Comparison of ENCODE assay signal across 23 cellular contexts in the genomic region with DNA sequence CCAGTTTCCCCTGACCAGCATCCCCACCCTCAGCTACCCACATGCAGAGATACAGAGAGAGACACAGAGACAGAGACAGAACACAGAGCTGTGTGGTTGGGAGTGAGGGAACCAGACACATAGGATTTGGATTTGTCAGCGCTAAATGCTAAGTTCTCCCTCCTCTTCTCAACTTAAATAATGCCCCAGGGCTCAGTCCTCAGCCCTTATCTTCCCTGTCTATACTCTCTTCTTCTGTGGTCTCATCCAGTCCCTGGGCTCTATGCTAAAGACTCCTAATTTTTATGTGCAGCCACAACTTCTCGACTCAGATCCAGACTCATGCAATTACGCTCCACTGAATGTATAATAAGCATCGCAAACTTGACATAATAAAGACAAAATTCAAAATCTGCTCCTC. TPM values are rescaled to one million over a fixed set of nuclear protein-coding genes. Genes with fewer than 3 reads are reported as not detected.
A peak's percentile ranks its signal among the peaks of the same experiment; 100 is the strongest.
DNase-seq lines count a peak whose midpoint lies in the region; ATAC-seq and TF ChIP-seq lines count a peak whose summit lies in the region.
"Had no signal": no experiment of that assay in that cellular context is flagged by ENCODE, and none has a peak within 500 bp of the region (broad histone marks: within the 10 kb centered on the region; RNA-seq: fewer than 3 reads in every experiment).

No MANE protein-coding gene starts in this region.

- H3K27ac ChIP-seq in left ventricle myocardium inferior (replicated peaks) (peak overlapping the region; percentile 23), heart left ventricle (peak overlapping the region in 2 of 12 donors; percentile 14 to 47)
- H3K27ac ChIP-seq: 22Rv1, A549 had no signal

- H3K4me3 Mint-ChIP-seq in endothelial cell (ENCODE audit: unreplicated experiment) (peak overlapping the region; percentile 5), osteocyte (ENCODE audit: unreplicated experiment) (no peak overlapping the region)
- H3K4me3 Mint-ChIP-seq: CD4-positive, CD25-positive, alpha-beta regulatory T cell; CD8-positive, alpha-beta memory T cell; HFFc6 had no signal

- no peak for DNase-seq in left ventricle myocardium inferior
- DNase-seq in heart left ventricle: no peak
- DNase-seq in endothelial cell (ENCODE audit: low spot score): no peak
- no peak for DNase-seq in osteocyte (ENCODE audit: extremely low spot score, unreplicated experiment)
- DNase-seq in NCI-H2081 treated with DMSO at 0.1 percent for 48 hours (lab: John Stamatoyannopoulos, UW): no peak
- DNase-seq in T1000 (lab: John Stamatoyannopoulos, UW): no peak
- DNase-seq: AML-193; CD4-positive, CD25-positive, alpha-beta regulatory T cell; CD8-positive, alpha-beta memory T cell; COR-L47; DMS 273 treated with DMSO at 0.1 percent for 48 hours; DMS53; DND-41; EL; GOT3; H7; HFFc6; IMR-90 had no signal

- H3K27me3 ChIP-seq in left ventricle myocardium inferior (ENCODE audit: low read depth) (peaks cover 25% of the 10 kb centered on the region), heart left ventricle (no peaks in the 10 kb centered on the region)

- H3K36me3 ChIP-seq in left ventricle myocardium inferior (no peaks in the 10 kb centered on the region), heart left ventricle (no peaks in the 10 kb centered on the region)

- H3K4me1 Mint-ChIP-seq in endothelial cell (ENCODE audit: unreplicated experiment) (peaks cover 31% of the 10 kb centered on the region), osteocyte (ENCODE audit: unreplicated experiment) (peaks cover 63% of the 10 kb centered on the region)
- H3K4me1 Mint-ChIP-seq: CD4-positive, CD25-positive, alpha-beta regulatory T cell; CD8-positive, alpha-beta memory T cell had no signal

- TF ChIP-seq CTCF in left ventricle myocardium inferior (IDR thresholded peaks at IDR 0.05; ENCODE audit: borderline replicate concordance) (no peak), heart left ventricle (IDR thresholded peaks at IDR 0.05) (no peak), endothelial cell (IDR thresholded peaks at IDR 0.05; ENCODE audit: unreplicated experiment) (no peak), osteocyte (IDR thresholded peaks at IDR 0.05) (no peak)

- H3K9me3 Mint-ChIP-seq in endothelial cell (ENCODE audit: unreplicated experiment) (no peaks in the 10 kb centered on the region), osteocyte (ENCODE audit: unreplicated experiment) (peaks cover 4% of the 10 kb centered on the region)

- WGBS in heart left ventricle, 4 donors: 94 to 96% (median 96%) methylated on average over 4 of the region's 4 CpGs

- TF ChIP-seq POLR2A in heart left ventricle (IDR thresholded peaks at IDR 0.05): no peak

- H3K27me3 Mint-ChIP-seq in endothelial cell (ENCODE audit: unreplicated experiment) (peaks cover 4% of the 10 kb centered on the region), osteocyte (ENCODE audit: unreplicated experiment) (no peaks in the 10 kb centered on the region)
- H3K27me3 Mint-ChIP-seq: CD4-positive, CD25-positive, alpha-beta regulatory T cell had no signal

- H3K9me3 ChIP-seq in left ventricle myocardium inferior (replicated peaks): peaks cover 31% of the 10 kb centered on the region
- peaks cover 0 to 39% (median 15%) of the 10 kb centered on the region in 12 donors for H3K9me3 ChIP-seq in heart left ventricle
- H3K9me3 ChIP-seq: A549 had no signal

- intact Hi-C loops in left ventricle myocardium inferior (cut with micrococcal nuclease) (no loop called here), heart left ventricle (cut with DNase I) (loop anchor here in 3 of 10 donors (10.0 kb wide), 2 partner anchors 79 to 119 kb away; no protein-coding TSS in a partner anchor)

- peaks cover 25% of the 10 kb centered on the region for H3K4me1 ChIP-seq in left ventricle myocardium inferior
- H3K4me1 ChIP-seq in heart left ventricle: peaks cover 0 to 48% (median 22%) of the 10 kb centered on the region in 12 donors
- H3K4me1 ChIP-seq: A549 had no signal

- H3K36me3 Mint-ChIP-seq in endothelial cell (ENCODE audit: low read depth, unreplicated experiment): peaks cover 37% of the 10 kb centered on the region
- H3K36me3 Mint-ChIP-seq in osteocyte (ENCODE audit: unreplicated experiment): peaks cover 17% of the 10 kb centered on the region
- H3K36me3 Mint-ChIP-seq: CD4-positive, CD25-positive, alpha-beta regulatory T cell had no signal

- H3K4me3 ChIP-seq in left ventricle myocardium inferior: no peak overlapping the region
- no peak overlapping the region for H3K4me3 ChIP-seq in heart left ventricle
- H3K4me3 ChIP-seq: A549, GM12878 had no signal

- ATAC-seq in heart left ventricle (no peak), HG02763 (IDR thresholded peaks at IDR 0.05; ENCODE audit: unreplicated experiment) (no peak)
- ATAC-seq: A549, GM12878, HCT116 had no signal

- H3K27ac Mint-ChIP-seq in endothelial cell (ENCODE audit: unreplicated experiment): no peak overlapping the region
- peak overlapping the region; percentile 67 for H3K27ac Mint-ChIP-seq in osteocyte (ENCODE audit: unreplicated experiment)
- H3K27ac Mint-ChIP-seq: CD8-positive, alpha-beta memory T cell; HFFc6 had no signal

RNA-seq across cellular contexts. Expression of a gene that starts 47.1 kb away (rescaled TPM):
- 7.3 TPM for total RNA-seq in left ventricle myocardium inferior
- total RNA-seq in heart left ventricle: 10 to 100 TPM in 3 of 9 donors, 1 to 10 TPM in 6; 4.2 to 35.9 (median 8.0) TPM
- 1 to 10 TPM; 2.2 TPM for polyA plus RNA-seq in heart left ventricle
- total RNA-seq in endothelial cell (ENCODE audit: unreplicated experiment): 157 TPM
- total RNA-seq in osteocyte: 113 and 120 TPM in 2 replicates
- total RNA-seq: CD4-positive, CD25-positive, alpha-beta regulatory T cell had no signal
- polyA plus RNA-seq: CD4-positive, CD25-positive, alpha-beta regulatory T cell; CD8-positive, alpha-beta memory T cell had no signal
